ENCODE assay signal across 9 cellular contexts in the genomic region with DNA sequence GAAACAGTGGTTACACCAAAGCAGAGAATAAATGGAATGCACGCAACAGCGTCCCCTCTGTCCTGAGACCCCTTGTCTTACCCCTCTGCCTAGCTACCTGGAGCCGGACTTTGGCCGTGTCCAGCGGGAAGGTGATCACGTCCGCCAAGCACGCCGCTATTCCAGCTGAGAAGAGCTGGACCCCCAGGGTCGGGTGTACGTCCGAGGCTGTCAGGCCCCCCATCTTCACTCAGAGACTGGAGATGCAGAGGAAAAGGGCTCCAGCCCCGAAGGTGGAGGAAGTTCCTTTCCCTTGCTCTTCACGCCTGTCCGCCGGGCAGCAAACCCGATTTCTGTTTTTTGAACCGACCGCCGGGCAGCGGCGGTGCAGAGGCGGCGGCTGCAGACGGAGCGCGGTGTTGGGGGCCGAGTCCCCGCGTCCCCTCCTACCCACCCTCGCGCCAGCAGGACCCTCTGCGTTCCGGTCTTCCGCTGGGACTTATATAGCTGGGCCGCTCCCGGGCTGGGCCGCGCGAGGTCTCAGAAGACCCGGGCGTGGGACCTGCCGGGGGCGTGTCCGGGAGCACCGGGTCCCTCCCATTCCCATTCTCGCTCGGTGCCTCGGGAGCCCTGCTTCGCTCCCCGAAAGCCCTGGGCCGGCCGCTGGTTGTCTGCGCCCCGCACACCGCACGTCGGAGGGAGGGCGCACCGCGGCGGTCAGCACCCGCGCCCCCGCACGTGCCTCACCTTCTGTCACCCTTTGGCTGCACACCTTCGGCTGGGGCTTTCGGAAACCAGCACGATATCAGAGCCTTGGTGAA. TPM values are rescaled to one million over a fixed set of nuclear protein-coding genes. Genes with fewer than 3 reads are reported as not detected.
DNase-seq lines count a peak whose midpoint lies in the region; ATAC-seq, FAIRE-seq and TF ChIP-seq lines count a peak whose summit lies in the region.
"Had no signal": no experiment of that assay in that cellular context is flagged by ENCODE, and none has a peak within 500 bp of the region (broad histone marks: within the 10 kb centered on the region; RNA-seq: fewer than 3 reads in every experiment).

A gene with protein sequence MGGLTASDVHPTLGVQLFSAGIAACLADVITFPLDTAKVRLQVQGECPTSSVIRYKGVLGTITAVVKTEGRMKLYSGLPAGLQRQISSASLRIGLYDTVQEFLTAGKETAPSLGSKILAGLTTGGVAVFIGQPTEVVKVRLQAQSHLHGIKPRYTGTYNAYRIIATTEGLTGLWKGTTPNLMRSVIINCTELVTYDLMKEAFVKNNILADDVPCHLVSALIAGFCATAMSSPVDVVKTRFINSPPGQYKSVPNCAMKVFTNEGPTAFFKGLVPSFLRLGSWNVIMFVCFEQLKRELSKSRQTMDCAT (minus strand): TSS at position 455 of the 800 bp plus-strand sequence. CDS start 232 bp downstream, at position 223.

- TF ChIP-seq CTCF in brain (conservative IDR thresholded peaks at IDR 0.05) (peak in 1 of 2 experiments; percentile 8), keratinocyte (optimal IDR thresholded peaks at IDR 0.05 in 1 of 3, IDR thresholded peaks at IDR 0.05 in 1 of 3, conservative IDR thresholded peaks at IDR 0.05 in 1 of 3; ENCODE audit: extremely low read depth in 1 of 3, insufficient read depth in 2 of 3, low read length in 3 of 3) (no peak), RWPE1 (conservative IDR thresholded peaks at IDR 0.05; ENCODE audit: low read depth) (no peak)

- peaks cover 3% of the 10 kb centered on the region for H3K9me3 ChIP-seq in keratinocyte (ENCODE audit: control insufficient read depth, low read depth, low read length)

- CTCF ChIA-PET in RWPE1 (lab: Yijun Ruan, JAX) = no interaction called here

- H3K4me2 ChIP-seq in keratinocyte (ENCODE audit: control insufficient read depth, extremely low read depth, insufficient read depth, low read depth, low read length) = peak within 1 kb of the TSS; percentile 86

- DNase-seq in activated CD4-positive, alpha-beta T cell treated with anti-CD3 and anti-CD28 coated beads for 48 hours = peak; percentile 4
- DNase-seq in activated CD4-positive, alpha-beta T cell treated with anti-CD3 and anti-CD28 coated beads for 1 hour = no peak
- DNase-seq in keratinocyte (ENCODE audit: low read depth, low spot score) = no peak
- DNase-seq in stimulated activated naive CD8-positive, alpha-beta T cell treated with anti-CD3 and anti-CD28 coated beads, Interleukin-15, amount 100 ng/mL, for 72 hours = no peak
- no peak for DNase-seq in anterior cingulate cortex (lab: John Stamatoyannopoulos, UW)
- no peak for DNase-seq in RWPE1 (ENCODE audit: low spot score)

- H3K4me3 Mint-ChIP-seq in brain = peak within 1 kb of the TSS; percentile 76 to 89 (median 83)
- peak within 1 kb of the TSS; percentile 77 to 82 for H3K4me3 Mint-ChIP-seq in stimulated activated naive CD8-positive, alpha-beta T cell treated with anti-CD3 and anti-CD28 coated beads, Interleukin-15, amount 100 ng/mL, for 72 hours

- H3K36me3 Mint-ChIP-seq in brain = peaks cover 7% of the 10 kb centered on the region

- POLR2A ChIA-PET in RWPE1 (lab: Yijun Ruan, JAX; ENCODE audit: low non-redundant PET) = no interaction called here

- peaks cover 18% of the 10 kb centered on the region for H3K4me1 Mint-ChIP-seq in brain
- peaks cover 22% of the 10 kb centered on the region for H3K4me1 Mint-ChIP-seq in stimulated activated naive CD8-positive, alpha-beta T cell treated with anti-CD3 and anti-CD28 coated beads, Interleukin-15, amount 100 ng/mL, for 72 hours

- H3K27ac ChIP-seq in keratinocyte (ENCODE audit: control insufficient read depth, insufficient read depth, low read length) (no peak within 1 kb of the TSS), RWPE1 (no peak within 1 kb of the TSS)

- no peak for FAIRE-seq in keratinocyte (lab: Jason Lieb, UNC)
- FAIRE-seq: TTC549 had no signal

- H3K27me3 ChIP-seq in keratinocyte (ENCODE audit: control insufficient read depth, extremely low read depth, insufficient read depth, low read length) = peaks cover 74% of the 10 kb centered on the region

- H3K9me1 ChIP-seq in keratinocyte (ENCODE audit: control insufficient read depth, extremely low read depth, insufficient read depth, low read length) = no peaks in the 10 kb centered on the region

- dilution Hi-C loops in keratinocyte (cut with MboI; ENCODE audit: extremely low pct_ligation_motif_present, low sequenced_read_pairs) = no loop called here

- peak within 1 kb of the TSS; percentile 19 for H2AFZ ChIP-seq in keratinocyte (ENCODE audit: control insufficient read depth, low read length)

- H3K79me2 ChIP-seq in keratinocyte (ENCODE audit: control insufficient read depth, insufficient read depth, low read length) = no peaks in the 10 kb centered on the region

- H3K9me3 Mint-ChIP-seq in brain = peaks cover 12 to 24% (median 18%) of the 10 kb centered on the region in 5 experiments
- H3K9me3 Mint-ChIP-seq in stimulated activated naive CD8-positive, alpha-beta T cell treated with anti-CD3 and anti-CD28 coated beads, Interleukin-15, amount 100 ng/mL, for 72 hours = peaks cover 13 to 22% of the 10 kb centered on the region in 2 donors

- no peak within 1 kb of the TSS for H3K9ac ChIP-seq in keratinocyte (ENCODE audit: control insufficient read depth, extremely low read depth, insufficient read depth, low read length)

- peak within 1 kb of the TSS in 1 of 5 experiments; percentile 37 for H3K27ac Mint-ChIP-seq in brain
- H3K27ac Mint-ChIP-seq in stimulated activated naive CD8-positive, alpha-beta T cell treated with anti-CD3 and anti-CD28 coated beads, Interleukin-15, amount 100 ng/mL, for 72 hours = peak within 1 kb of the TSS in 1 of 2 donors; percentile 72

- no peaks in the 10 kb centered on the region for H4K20me1 ChIP-seq in keratinocyte (ENCODE audit: control insufficient read depth, extremely low read depth, insufficient read depth, low read length)

- H3K27me3 Mint-ChIP-seq in brain = peaks cover 60% of the 10 kb centered on the region
- H3K27me3 Mint-ChIP-seq in stimulated activated naive CD8-positive, alpha-beta T cell treated with anti-CD3 and anti-CD28 coated beads, Interleukin-15, amount 100 ng/mL, for 72 hours = no peaks in the 10 kb centered on the region

- H3K36me3 ChIP-seq in keratinocyte (ENCODE audit: control insufficient read depth in 2 of 2, extremely low read depth in 1 of 2, insufficient read depth in 2 of 2, low read length in 2 of 2) = no peaks in the 10 kb centered on the region

- peak; percentile 67 for ATAC-seq in stimulated activated naive CD8-positive, alpha-beta T cell treated with anti-CD3 and anti-CD28 coated beads, Interleukin-15, amount 100 ng/mL, for 72 hours
- ATAC-seq in HG02981 (IDR thresholded peaks at IDR 0.05; ENCODE audit: unreplicated experiment) = no peak

- H3K4me3 ChIP-seq in keratinocyte (ENCODE audit: control insufficient read depth in 2 of 3, extremely low read depth in 1 of 3, insufficient read depth in 2 of 3, low read depth in 1 of 3, low read length in 3 of 3) = peak within 1 kb of the TSS; percentile 27 to 54 (median 36)

- H3K4me1 ChIP-seq in keratinocyte (ENCODE audit: control insufficient read depth, extremely low read depth, insufficient read depth, low read length) = peaks cover 12% of the 10 kb centered on the region

RNA-seq across cellular contexts. Expression of the gene that starts here (rescaled TPM):
- polyA plus RNA-seq in brain (ENCODE audit: insufficient read depth, low read depth, low replicate concordance) (not detected), keratinocyte (not detected in 3 replicates)
- not detected for polyA plus RNA-seq in keratinocyte (2011; ENCODE audit: low read depth)
- not detected in 2 replicates for polyA plus RNA-seq in keratinocyte (2011; cell fraction: cytosol; rRNA removed)
- polyA plus RNA-seq in keratinocyte (2011; cell fraction: nucleus; rRNA removed) = not detected in 2 replicates
- not detected in 2 replicates for polyA plus RNA-seq in keratinocyte (2012; ENCODE audit: low replicate concordance)
- polyA minus RNA-seq in keratinocyte = not detected in 3 replicates
- polyA minus RNA-seq in keratinocyte (2011; cell fraction: cytosol; rRNA and poly(A)+ RNA removed) = not detected
- polyA minus RNA-seq in keratinocyte (2011; cell fraction: nucleus; rRNA and poly(A)+ RNA removed) = not detected in 2 replicates
